Comparison of ENCODE assay signal across 8 cellular contexts in genomic region chr18:63316612-63317555, GRCh38.
DNase-seq lines count a peak whose midpoint lies in the region; ATAC-seq and TF ChIP-seq lines count a peak whose summit lies in the region.

No MANE protein-coding gene starts in this region.

- TF ChIP-seq CTCF in GM12875 (IDR thresholded peaks at IDR 0.05; ENCODE audit: borderline replicate concordance, insufficient read depth, low read depth, low read length), result no peak

- H3K4me3 ChIP-seq in GM12875 (ENCODE audit: low read depth, low read length), result peak overlapping the region; percentile 86
- H3K4me3 ChIP-seq in adipocyte (ENCODE audit: low read length), result peak overlapping the region; percentile 89
- H3K4me3 ChIP-seq in rectal smooth muscle tissue (ENCODE audit: low read length), result peak overlapping the region; percentile 91

- peak overlapping the region; percentile 88 for H3K9ac ChIP-seq in adipocyte (ENCODE audit: low read length)
- H3K9ac ChIP-seq in rectal smooth muscle tissue (ENCODE audit: low read length), result no peak overlapping the region

- DNase-seq in adipocyte (ENCODE audit: low read depth), result no peak
- no peak for DNase-seq in NCI-H187 treated with DMSO at 0.1 percent for 48 hours (lab: John Stamatoyannopoulos, UW)
- no peak for DNase-seq in NCI-H2171 treated with DMSO at 0.1 percent for 48 hours (lab: John Stamatoyannopoulos, UW)
- no peak for DNase-seq in caudate nucleus (lab: John Stamatoyannopoulos, UW)

- H3K27me3 ChIP-seq in adipocyte (replicated peaks; ENCODE audit: control insufficient read depth, insufficient read depth, low read length), result no peaks in the 10 kb centered on the region
- no peaks in the 10 kb centered on the region for H3K27me3 ChIP-seq in rectal smooth muscle tissue (ENCODE audit: control insufficient read depth, insufficient read depth, low read length)

- ATAC-seq in HG02852 (IDR thresholded peaks at IDR 0.05; ENCODE audit: unreplicated experiment), result peak; percentile 18
- no peak for ATAC-seq in HG03520 (IDR thresholded peaks at IDR 0.05; ENCODE audit: unreplicated experiment)

- H3K36me3 ChIP-seq in adipocyte (ENCODE audit: control insufficient read depth, insufficient read depth, low read length, severe bottlenecking), result no peaks in the 10 kb centered on the region
- H3K36me3 ChIP-seq in rectal smooth muscle tissue (ENCODE audit: control insufficient read depth, insufficient read depth, low read length), result no peaks in the 10 kb centered on the region

- H3K4me1 ChIP-seq in adipocyte (ENCODE audit: control insufficient read depth, insufficient read depth, low read length), result peaks cover 20% of the 10 kb centered on the region
- peaks cover 8% of the 10 kb centered on the region for H3K4me1 ChIP-seq in rectal smooth muscle tissue (ENCODE audit: control insufficient read depth, insufficient read depth, low read length)

- H3K27ac ChIP-seq in rectal smooth muscle tissue (ENCODE audit: low read depth, low read length), result peak overlapping the region; percentile 63
- no peak overlapping the region for H3K27ac ChIP-seq in caudate nucleus (ENCODE audit: low read depth, low read length)

- no peaks in the 10 kb centered on the region for H3K9me3 ChIP-seq in adipocyte (ENCODE audit: control insufficient read depth, low read length)
